In genomic region chr1:10045480-10046355, GRCh38 we compare ENCODE assay signal across 12 cellular contexts. TPM values are rescaled to one million over a fixed set of nuclear protein-coding genes. Genes with fewer than 3 reads are reported as not detected.
A peak's percentile ranks its signal among the peaks of the same experiment; 100 is the strongest.
DNase-seq lines count a peak whose midpoint lies in the region; ATAC-seq and TF ChIP-seq lines count a peak whose summit lies in the region.
"Had no signal": no experiment of that assay in that cellular context is flagged by ENCODE, and none has a peak within 500 bp of the region (broad histone marks: within the 10 kb centered on the region; RNA-seq: fewer than 3 reads in every experiment).

No MANE protein-coding gene starts in this region.

- no peak for TF ChIP-seq POLR2A in esophagus squamous epithelium (IDR thresholded peaks at IDR 0.05)

- in situ Hi-C loops in Panc1 (cut with HindIII; ENCODE audit: low pct_unique_long_range_greater_than_20kb, low sequenced_read_pairs) = no loop called here

- BruUV-seq in Panc1 (replicated peaks; lab: Mats Ljungman, UMichigan) = no TSS peak

- no peaks in the 10 kb centered on the region for H3K9me3 Mint-ChIP-seq in neural progenitor cell
- H3K9me3 Mint-ChIP-seq in stimulated activated naive B cell treated with anti-CD40 and anti-IgM and Interleukin-4, amounts not matched to agents 10 μg/mL and 1 μg/mL and 100 μg/mL, for 72 hours = no peaks in the 10 kb centered on the region

- H3F3A ChIP-seq in neural progenitor cell (ENCODE audit: low read depth) = peaks cover 8% of the 10 kb centered on the region

- H3K36me3 ChIP-seq in BLaER1 (peaks cover 85% of the 10 kb centered on the region), Panc1 (ENCODE audit: control insufficient read depth, insufficient read depth, low read length) (no peaks in the 10 kb centered on the region), esophagus squamous epithelium (peaks cover 0 to 45% (median 0%) of the 10 kb centered on the region in 3 donors), neural progenitor cell (no peaks in the 10 kb centered on the region)

- H3K27ac ChIP-seq in BLaER1 (no peak overlapping the region), Panc1 (ENCODE audit: low read length) (no peak overlapping the region), esophagus squamous epithelium (peak overlapping the region; percentile 50 to 83 (median 76)), neural progenitor cell (no peak overlapping the region)

- H3K27me3 Mint-ChIP-seq in neural progenitor cell (ENCODE audit: insufficient read depth, low read depth) = peaks cover under 1% of the 10 kb centered on the region
- H3K27me3 Mint-ChIP-seq in stimulated activated naive B cell treated with anti-CD40 and anti-IgM and Interleukin-4, amounts not matched to agents 10 μg/mL and 1 μg/mL and 100 μg/mL, for 72 hours = no peaks in the 10 kb centered on the region

- peaks cover 100% of the 10 kb centered on the region for H3K79me2 ChIP-seq in neural progenitor cell (ENCODE audit: low read depth)

- POLR2A ChIA-PET in Panc1 (lab: Charles Lee) = no interaction called here

- H3K4me3 ChIP-seq in BLaER1 = no peak overlapping the region
- H3K4me3 ChIP-seq in Panc1 (ENCODE audit: low read depth in 2 of 2, low read length in 2 of 2) = no peak overlapping the region
- peak overlapping the region in 1 of 4 donors; percentile 12 for H3K4me3 ChIP-seq in esophagus squamous epithelium
- no peak overlapping the region for H3K4me3 ChIP-seq in neural progenitor cell
- H3K4me3 ChIP-seq: GM12878 had no signal

- DNase-seq in Panc1 (ENCODE audit: low read depth, low spot score) = no peak
- no peak for DNase-seq in esophagus squamous epithelium (lab: John Stamatoyannopoulos, UW)
- DNase-seq in neural progenitor cell (ENCODE audit: low spot score) = no peak
- no peak for DNase-seq in GM03348 (ENCODE audit: low spot score)
- DNase-seq in NCI-H1417 treated with DMSO at 0.1 percent for 48 hours (lab: John Stamatoyannopoulos, UW) = no peak
- DNase-seq in stimulated activated naive B cell treated with anti-CD40 and anti-IgM and Interleukin-4, amounts not matched to agents 10 μg/mL and 1 μg/mL and 100 μg/mL, for 72 hours = no peak
- DNase-seq: activated effector memory CD4-positive, alpha-beta T cell treated with Interleukin-2 at 50 U/mL for 16 hours; NCI-H2227 treated with DMSO at 0.1 percent for 48 hours; stimulated activated CD4-positive, alpha-beta T cell treated with anti-CD3 and anti-CD28 coated beads, Interleukin-4, amount 100 ng/mL, for 1 hour had no signal

- no peak overlapping the region for H3K4me3 Mint-ChIP-seq in neural progenitor cell
- no peak overlapping the region for H3K4me3 Mint-ChIP-seq in stimulated activated naive B cell treated with anti-CD40 and anti-IgM and Interleukin-4, amounts not matched to agents 10 μg/mL and 1 μg/mL and 100 μg/mL, for 72 hours

- CTCF ChIA-PET in Panc1 (lab: Charles Lee) = no interaction called here

- H3K27me3 ChIP-seq in BLaER1 (no peaks in the 10 kb centered on the region), Panc1 (ENCODE audit: control insufficient read depth, insufficient read depth, low read length) (no peaks in the 10 kb centered on the region), esophagus squamous epithelium (no peaks in the 10 kb centered on the region), neural progenitor cell (no peaks in the 10 kb centered on the region)

- 62 to 63% methylated on average over 8 of the region's 8 CpGs for WGBS in esophagus squamous epithelium, 2 donors

- H4K20me1 ChIP-seq in BLaER1 = peaks cover 93% of the 10 kb centered on the region
- peaks cover 61% of the 10 kb centered on the region for H4K20me1 ChIP-seq in neural progenitor cell (ENCODE audit: low read depth)

- H3K9me3 ChIP-seq in BLaER1 (no peaks in the 10 kb centered on the region), Panc1 (ENCODE audit: control insufficient read depth, insufficient read depth, low read depth, low read length) (no peaks in the 10 kb centered on the region), esophagus squamous epithelium (no peaks in the 10 kb centered on the region), neural progenitor cell (ENCODE audit: low read depth) (no peaks in the 10 kb centered on the region)

- H2AFZ ChIP-seq in neural progenitor cell (replicated peaks) = no peak overlapping the region

- H3K4me1 Mint-ChIP-seq in neural progenitor cell = peaks cover 19% of the 10 kb centered on the region
- peaks cover 15 to 31% of the 10 kb centered on the region in 2 donors for H3K4me1 Mint-ChIP-seq in stimulated activated naive B cell treated with anti-CD40 and anti-IgM and Interleukin-4, amounts not matched to agents 10 μg/mL and 1 μg/mL and 100 μg/mL, for 72 hours

- H3K9ac ChIP-seq in BLaER1 = no peak overlapping the region
- no peak overlapping the region for H3K9ac ChIP-seq in neural progenitor cell

- peak; percentile 29; the same call in 1 of the 2 replicates for ATAC-seq in Panc1
- no peak for ATAC-seq in HG03139 (IDR thresholded peaks at IDR 0.05; ENCODE audit: unreplicated experiment)
- no peak for ATAC-seq in stimulated activated naive B cell treated with anti-CD40 and anti-IgM and Interleukin-4, amounts not matched to agents 10 μg/mL and 1 μg/mL and 100 μg/mL, for 72 hours (replicated peaks)
- ATAC-seq: GM12878 had no signal

- H3K36me3 Mint-ChIP-seq in neural progenitor cell = peaks cover 20% of the 10 kb centered on the region
- H3K36me3 Mint-ChIP-seq in stimulated activated naive B cell treated with anti-CD40 and anti-IgM and Interleukin-4, amounts not matched to agents 10 μg/mL and 1 μg/mL and 100 μg/mL, for 72 hours = peaks cover 26 to 34% of the 10 kb centered on the region in 2 donors

- intact Hi-C loops in Panc1 (cut with micrococcal nuclease; ENCODE audit: unreplicated experiment) = no loop called here
- intact Hi-C loops in esophagus squamous epithelium (cut with DNase I) = no loop called here

- H3K4me1 ChIP-seq in BLaER1 (peaks cover 25% of the 10 kb centered on the region), Panc1 (ENCODE audit: control insufficient read depth, insufficient read depth, low read length) (no peaks in the 10 kb centered on the region), esophagus squamous epithelium (peaks cover 22 to 78% (median 41%) of the 10 kb centered on the region in 3 donors), neural progenitor cell (peaks cover 15% of the 10 kb centered on the region)

- no peak overlapping the region for H3K27ac Mint-ChIP-seq in neural progenitor cell
- H3K27ac Mint-ChIP-seq in stimulated activated naive B cell treated with anti-CD40 and anti-IgM and Interleukin-4, amounts not matched to agents 10 μg/mL and 1 μg/mL and 100 μg/mL, for 72 hours = no peak overlapping the region

- H3K4me2 ChIP-seq in BLaER1 (0 out of 2 replicates have a peak overlapping the region, but pooled peaks have one; percentile 18), neural progenitor cell (peak overlapping the region; percentile 27)

- TF ChIP-seq CTCF in Panc1 (IDR thresholded peaks at IDR 0.05) (no peak), esophagus squamous epithelium (IDR thresholded peaks at IDR 0.05) (no peak), neural progenitor cell (IDR thresholded peaks at IDR 0.05) (no peak)

RNA-seq across cellular contexts. Expression of gene UBE4B, which starts 13.0 kb away (rescaled TPM):
- 54.7 TPM for total RNA-seq in Panc1 (2021; ENCODE audit: unreplicated experiment)
- polyA plus RNA-seq in Panc1 (2012; ENCODE audit: insufficient read length) = 52.9 TPM
- 10 to 100 TPM; 37.5 to 60.3 (median 51.3) TPM for total RNA-seq in esophagus squamous epithelium
- total RNA-seq in neural progenitor cell (ENCODE audit: low replicate concordance) = 66.2 and 66.7 TPM in 2 replicates

RNA-seq across cellular contexts. Expression of gene RBP7, which starts 48.7 kb away (rescaled TPM):
- 28.9 TPM for total RNA-seq in Panc1 (2021; ENCODE audit: unreplicated experiment)
- polyA plus RNA-seq in Panc1 (2012; ENCODE audit: insufficient read length) = 28.4 TPM
- total RNA-seq in esophagus squamous epithelium = 10 to 100 TPM; 10.4 to 29.2 (median 21.3) TPM
- 0.96 TPM in 1 of 2 replicates, not detected in the other for total RNA-seq in neural progenitor cell (ENCODE audit: low replicate concordance)
- total RNA-seq: GM12878 had no signal

Comparison
In these comparisons a context has a peak if more than half of its experiments do, and no peak if none do; other contexts are left out.
1. H3K27ac ChIP-seq: peak in esophagus squamous epithelium (4 of 4); none in BLaER1 (single experiment), Panc1 (single experiment) and neural progenitor cell (single experiment).